ENCODE assay signal across 6 cellular contexts in genomic region chr17:43798024-43798423, GRCh38. TPM values are rescaled to one million over a fixed set of nuclear protein-coding genes. Genes with fewer than 3 reads are reported as not detected.
"Had no signal": no experiment of that assay in that cellular context is flagged by ENCODE, and none has a peak within 500 bp of the region (broad histone marks: within the 10 kb centered on the region; RNA-seq: fewer than 3 reads in every experiment).

No MANE protein-coding gene starts in this region.

RNA-seq across cellular contexts. Expression of gene CFAP97D1, which starts 17.8 kb away (rescaled TPM):
- total RNA-seq: NCI-H460, OCI-LY7, Right ventricle myocardium superior, T-cell had no signal

RNA-seq across cellular contexts. Expression of gene MPP3, which starts 34.9 kb away (rescaled TPM):
- total RNA-seq: OCI-LY7 had no signal

RNA-seq across cellular contexts. Expression of gene SOST, which starts 39.4 kb away (rescaled TPM):
- total RNA-seq: NCI-H460, OCI-LY7, Right ventricle myocardium superior, SK-MEL-5, T-cell had no signal
- polyA plus RNA-seq: SK-N-SH had no signal

RNA-seq across cellular contexts. Expression of gene CD300LG, which starts 49.0 kb away (rescaled TPM):
- total RNA-seq: NCI-H460, OCI-LY7, SK-MEL-5, T-cell had no signal
- polyA plus RNA-seq: SK-N-SH had no signal
